In the genomic region with DNA sequence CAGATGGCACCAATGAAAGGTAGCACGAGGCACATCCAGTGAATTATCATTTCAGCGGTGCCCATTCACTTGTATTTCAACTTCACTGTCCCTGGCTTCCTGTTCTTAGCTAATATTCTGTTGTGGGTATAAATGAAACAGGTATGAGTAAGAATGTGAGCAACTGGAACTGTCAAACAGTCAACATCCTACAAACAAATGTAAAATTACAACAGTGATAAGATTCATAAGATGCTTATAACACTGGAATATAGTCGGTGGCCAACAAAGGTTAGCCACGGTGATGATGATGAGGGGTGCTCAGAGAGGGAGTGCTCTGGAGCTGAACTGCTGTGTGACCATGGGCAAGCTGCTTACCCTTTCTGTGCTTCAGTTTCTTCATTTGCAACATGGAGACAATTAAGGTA, we compare ENCODE assay signal across 15 cellular contexts.
DNase-seq lines count a peak whose midpoint lies in the region; ATAC-seq and TF ChIP-seq lines count a peak whose summit lies in the region.
"Had no signal": no experiment of that assay in that cellular context is flagged by ENCODE, and none has a peak within 500 bp of the region (broad histone marks: within the 10 kb centered on the region; RNA-seq: fewer than 3 reads in every experiment).

No MANE protein-coding gene starts in this region.

- no peak overlapping the region for H3K4me3 ChIP-seq in lower leg skin (ENCODE audit: low read depth, poor library complexity, severe bottlenecking)
- H3K4me3 ChIP-seq: PC-9, uterus had no signal

- H3K27me3 Mint-ChIP-seq in natural killer cell treated with Interleukin-12 subunit alpha and Interleukin-12 subunit beta and Interleukin-15 and Interleukin-18, amount 100 ng/mL, for 72 hours: peaks cover 32 to 39% of the 10 kb centered on the region in 2 donors
- peaks cover 44 to 50% of the 10 kb centered on the region in 2 donors for H3K27me3 Mint-ChIP-seq in natural killer cell (ENCODE audit: low read depth in 2 of 2)
- H3K27me3 Mint-ChIP-seq in activated T-helper 17 cell treated with anti-CD3 and anti-CD28 coated beads, Interleukin-2, amount 50 U/mL, for 72 hours: peaks cover 31% of the 10 kb centered on the region
- H3K27me3 Mint-ChIP-seq: B cell had no signal

- H3K36me3 Mint-ChIP-seq in natural killer cell treated with Interleukin-12 subunit alpha and Interleukin-12 subunit beta and Interleukin-15 and Interleukin-18, amount 100 ng/mL, for 72 hours: no peaks in the 10 kb centered on the region
- no peaks in the 10 kb centered on the region for H3K36me3 Mint-ChIP-seq in natural killer cell
- no peaks in the 10 kb centered on the region for H3K36me3 Mint-ChIP-seq in activated T-helper 17 cell treated with anti-CD3 and anti-CD28 coated beads, Interleukin-2, amount 50 U/mL, for 72 hours (ENCODE audit: low read depth)

- H3K4me3 Mint-ChIP-seq in natural killer cell treated with Interleukin-12 subunit alpha and Interleukin-12 subunit beta and Interleukin-15 and Interleukin-18, amount 100 ng/mL, for 72 hours: peak overlapping the region; percentile 57
- no peak overlapping the region for H3K4me3 Mint-ChIP-seq in natural killer cell
- no peak overlapping the region for H3K4me3 Mint-ChIP-seq in activated T-helper 17 cell treated with anti-CD3 and anti-CD28 coated beads, Interleukin-2, amount 50 U/mL, for 72 hours
- H3K4me3 Mint-ChIP-seq: B cell, nephron had no signal

- peak; percentile 65 to 82 for ATAC-seq in natural killer cell treated with Interleukin-12 subunit alpha and Interleukin-12 subunit beta and Interleukin-15 and Interleukin-18, amount 100 ng/mL, for 72 hours
- no peak for ATAC-seq in natural killer cell
- peak; percentile 56 for ATAC-seq in GM21619 (IDR thresholded peaks at IDR 0.05; ENCODE audit: unreplicated experiment)
- ATAC-seq in activated T-helper 17 cell treated with anti-CD3 and anti-CD28 coated beads, Interleukin-2, amount 50 U/mL, for 72 hours (replicated peaks): peak; percentile 84

- H3K4me1 Mint-ChIP-seq in natural killer cell treated with Interleukin-12 subunit alpha and Interleukin-12 subunit beta and Interleukin-15 and Interleukin-18, amount 100 ng/mL, for 72 hours (ENCODE audit: low read depth in 2 of 2): peaks cover 37 to 57% of the 10 kb centered on the region in 2 donors
- peaks cover 6 to 23% of the 10 kb centered on the region in 2 donors for H3K4me1 Mint-ChIP-seq in natural killer cell
- H3K4me1 Mint-ChIP-seq in activated T-helper 17 cell treated with anti-CD3 and anti-CD28 coated beads, Interleukin-2, amount 50 U/mL, for 72 hours: peaks cover 21% of the 10 kb centered on the region
- H3K4me1 Mint-ChIP-seq: nephron had no signal

- intact Hi-C loops in natural killer cell (cut with micrococcal nuclease): loop anchor here (5.0 kb wide), 1 partner anchor 113 kb away; no protein-coding TSS in a partner anchor
- intact Hi-C loops in lower leg skin (cut with DNase I; ENCODE audit: low total_unique reads): no loop called here

- TF ChIP-seq CTCF in natural killer cell (IDR thresholded peaks at IDR 0.05): no peak
- no peak for TF ChIP-seq CTCF in lower leg skin (IDR thresholded peaks at IDR 0.05)

- WGBS in lower leg skin, 2 donors: 83% methylated on average over 4 of the region's 4 CpGs

- peak overlapping the region; percentile 14 to 76 for H3K27ac Mint-ChIP-seq in natural killer cell treated with Interleukin-12 subunit alpha and Interleukin-12 subunit beta and Interleukin-15 and Interleukin-18, amount 100 ng/mL, for 72 hours
- no peak overlapping the region for H3K27ac Mint-ChIP-seq in natural killer cell
- no peak overlapping the region for H3K27ac Mint-ChIP-seq in activated T-helper 17 cell treated with anti-CD3 and anti-CD28 coated beads, Interleukin-2, amount 50 U/mL, for 72 hours
- H3K27ac Mint-ChIP-seq: B cell, nephron had no signal

- no peak for TF ChIP-seq POLR2A in lower leg skin (IDR thresholded peaks at IDR 0.05)

- H3K9me3 Mint-ChIP-seq in natural killer cell treated with Interleukin-12 subunit alpha and Interleukin-12 subunit beta and Interleukin-15 and Interleukin-18, amount 100 ng/mL, for 72 hours: no peaks in the 10 kb centered on the region
- no peaks in the 10 kb centered on the region for H3K9me3 Mint-ChIP-seq in natural killer cell
- H3K9me3 Mint-ChIP-seq in activated T-helper 17 cell treated with anti-CD3 and anti-CD28 coated beads, Interleukin-2, amount 50 U/mL, for 72 hours: no peaks in the 10 kb centered on the region
- H3K9me3 Mint-ChIP-seq: nephron had no signal

- DNase-seq in natural killer cell treated with Interleukin-12 subunit alpha and Interleukin-12 subunit beta and Interleukin-15 and Interleukin-18, amount 100 ng/mL, for 72 hours (ENCODE audit: low spot score): no peak
- DNase-seq in natural killer cell (no peak), mesenteric fat pad (ENCODE audit: low spot score) (no peak), lower leg skin (ENCODE audit: low spot score in 2 of 2) (no peak), DMS114 treated with DMSO at 0.1 percent for 48 hours (lab: John Stamatoyannopoulos, UW; ENCODE audit: unreplicated experiment) (no peak)
- DNase-seq: kidney glomerular epithelial cell, NCI-H2081 treated with DMSO at 0.1 percent for 48 hours, NCI-H526 treated with DMSO at 0.1 percent for 48 hours, substantia nigra, uterus had no signal

Comparison
In these comparisons a context has a peak if more than half of its experiments do, and no peak if none do; other contexts are left out.
1. ATAC-seq: peak in natural killer cell treated with Interleukin-12 subunit alpha and Interleukin-12 subunit beta and Interleukin-15 and Interleukin-18, amount 100 ng/mL, for 72 hours (2 of 2), GM21619 (single experiment) and activated T-helper 17 cell treated with anti-CD3 and anti-CD28 coated beads, Interleukin-2, amount 50 U/mL, for 72 hours (single experiment); none in natural killer cell (0 of 3).
2. H3K27ac Mint-ChIP-seq: peak in natural killer cell treated with Interleukin-12 subunit alpha and Interleukin-12 subunit beta and Interleukin-15 and Interleukin-18, amount 100 ng/mL, for 72 hours (2 of 2); none in natural killer cell (0 of 2) and activated T-helper 17 cell treated with anti-CD3 and anti-CD28 coated beads, Interleukin-2, amount 50 U/mL, for 72 hours (single experiment).